Comparison of ENCODE assay signal across 6 cellular contexts in genomic region chr6:33343606-33343952, GRCh38. TPM values are rescaled to one million over a fixed set of nuclear protein-coding genes. Genes with fewer than 3 reads are reported as not detected.
DNase-seq lines count a peak whose midpoint lies in the region; ATAC-seq, FAIRE-seq and TF ChIP-seq lines count a peak whose summit lies in the region.
"Not testable (repeated sequence)": the region's sequence is repeated elsewhere in the genome, so short reads cannot be mapped to it uniquely, and the experiment has no call there.

No MANE protein-coding gene starts in this region.

- TF ChIP-seq EP300 in K562 (IDR thresholded peaks at IDR 0.05; ENCODE audit: low read length); transverse colon (IDR thresholded peaks at IDR 0.05; ENCODE audit: low read depth): not testable (repeated sequence)

- not testable (repeated sequence) for H3K9me3 ChIP-seq in CD8-positive, alpha-beta memory T cell (ENCODE audit: low read length); K562 (replicated peaks; ENCODE audit: control insufficient read depth, insufficient read depth, low read depth, low read length); transverse colon

- not testable (repeated sequence) for ATAC-seq in T-cell (replicated peaks in 1 of 4); K562; naive thymus-derived CD8-positive, alpha-beta T cell

- H3K4me1 ChIP-seq in CD8-positive, alpha-beta memory T cell (ENCODE audit: insufficient read depth, low read length) = peaks cover 35% of the 10 kb centered on the region
- H3K4me1 ChIP-seq in K562 (replicated peaks in 1 of 2; ENCODE audit: control insufficient read depth in 2 of 2, insufficient read depth in 2 of 2, low read length in 2 of 2) (peaks cover 5 to 12% of the 10 kb centered on the region in 2 experiments; a peak in 3 of 5 replicates), transverse colon (peaks cover 0 to 12% (median 9%) of the 10 kb centered on the region in 4 donors)

- H3K79me2 ChIP-seq in K562 (ENCODE audit: control insufficient read depth, insufficient read depth, low read length) = not testable (repeated sequence)

- CTCF ChIA-PET in CD8-positive, alpha-beta memory T cell (lab: Charles Lee) = interaction anchor here (0.7 to 4.1 kb wide), 11 partner anchors 26 to 329 kb away, joined by 3 to 52 read pairs (median 15); partner anchors contain the start of genes B3GALT4, RGL2, RPS18 and TAPBP
- CTCF ChIA-PET in T-cell (lab: Charles Lee) (interaction anchor here (0.6 to 3.0 kb wide), 13 partner anchors 25 to 896 kb away, joined by 3 to 40 read pairs (median 4); partner anchors contain the start of genes RGL2 (in 1 of the 2), RPS18 (in 1 of the 2), VPS52 (in 1 of the 2) and ZBTB22 (in 1 of the 2)), K562 (lab: Yijun Ruan, JAX; ENCODE audit: low intra/inter-chr PET ratio) (interaction anchor here (0.6 kb wide), 1 partner anchor 92 kb away, joined by 3 read pairs; no protein-coding TSS in a partner anchor)

- H3K4me1 Mint-ChIP-seq in CD8-positive, alpha-beta memory T cell = peaks cover 40 to 48% (median 43%) of the 10 kb centered on the region in 3 donors
- peaks cover 36 to 63% (median 53%) of the 10 kb centered on the region in 3 donors for H3K4me1 Mint-ChIP-seq in T-cell
- H3K4me1 Mint-ChIP-seq in activated T-cell treated with anti-CD3 and anti-CD28 coated beads, Interleukin-2, amount 50 U/mL, for 24 hours (ENCODE audit: low read depth) = peaks cover 22% of the 10 kb centered on the region
- H3K4me1 Mint-ChIP-seq in naive thymus-derived CD8-positive, alpha-beta T cell = peaks cover 26 to 59% (median 40%) of the 10 kb centered on the region in 4 donors

- not testable (repeated sequence) for H3K9ac ChIP-seq in K562 (ENCODE audit: insufficient read depth in 1 of 2, low read depth in 2 of 2, low read length in 2 of 2)

- 90% methylated on average over 7 of the region's 7 CpGs for WGBS in K562 (ENCODE audit: insufficient coverage, low coverage, missing lambda C conversion rate)
- WGBS in transverse colon (ENCODE audit: low coverage in 1 of 2), 2 donors = 81 to 89% methylated on average over 5 to 7 of the region's 7 CpGs

- H3K4me3 Mint-ChIP-seq in CD8-positive, alpha-beta memory T cell = peak overlapping the region; percentile 69 to 93 (median 85)
- peak overlapping the region; percentile 71 to 84 (median 73) for H3K4me3 Mint-ChIP-seq in T-cell
- peak overlapping the region; percentile 40 for H3K4me3 Mint-ChIP-seq in activated T-cell treated with anti-CD3 and anti-CD28 coated beads, Interleukin-2, amount 50 U/mL, for 24 hours
- H3K4me3 Mint-ChIP-seq in naive thymus-derived CD8-positive, alpha-beta T cell = peak overlapping the region; percentile 73 to 91 (median 84)

- H3K36me3 ChIP-seq in CD8-positive, alpha-beta memory T cell (ENCODE audit: insufficient read depth, low read length); K562 (ENCODE audit: control insufficient read depth, insufficient read depth, low read length); transverse colon: not testable (repeated sequence)

- DNase-seq in CD8-positive, alpha-beta memory T cell = peak in 1 of 5 donors; percentile 17
- DNase-seq in T-cell = peak in 4 of 34 experiments; percentile 26 to 60 (median 51)
- peak; percentile 38 for DNase-seq in activated T-cell treated with anti-CD3 and anti-CD28 coated beads, Interleukin-2, amount 50 U/mL, for 24 hours
- not testable (repeated sequence) for DNase-seq in K562 (ENCODE audit: extremely low read depth in 1 of 4, low spot score in 3 of 4); naive thymus-derived CD8-positive, alpha-beta T cell; transverse colon

- H4K20me1 ChIP-seq in K562 (replicated peaks; ENCODE audit: control insufficient read depth, insufficient read depth, low read length) = not testable (repeated sequence)

- TF ChIP-seq POLR2A in K562 (conservative IDR thresholded peaks at IDR 0.05); transverse colon (IDR thresholded peaks at IDR 0.05): not testable (repeated sequence)

- peak overlapping the region; percentile 43 for H3K27ac ChIP-seq in CD8-positive, alpha-beta memory T cell (ENCODE audit: low read depth, low read length)
- H3K27ac ChIP-seq in K562 (ENCODE audit: extremely low read depth, low read depth, low read length) = not testable (repeated sequence)
- H3K27ac ChIP-seq in transverse colon = peak overlapping the region; percentile 36 to 75 (median 61)

- H3K4me2 ChIP-seq in K562 (ENCODE audit: insufficient read depth, low read length) = not testable (repeated sequence)

- FAIRE-seq in K562 (lab: Jason Lieb, UNC) = not testable (repeated sequence)

- peak overlapping the region; percentile 85 to 99 (median 97) for H3K27ac Mint-ChIP-seq in CD8-positive, alpha-beta memory T cell
- peak overlapping the region; percentile 94 for H3K27ac Mint-ChIP-seq in T-cell
- H3K27ac Mint-ChIP-seq in activated T-cell treated with anti-CD3 and anti-CD28 coated beads, Interleukin-2, amount 50 U/mL, for 24 hours = peak overlapping the region; percentile 54
- H3K27ac Mint-ChIP-seq in naive thymus-derived CD8-positive, alpha-beta T cell = peak overlapping the region; percentile 91 to 99 (median 96)

- H3K4me3 ChIP-seq in CD8-positive, alpha-beta memory T cell (ENCODE audit: low read length); K562; transverse colon: not testable (repeated sequence)

- intact Hi-C loops in K562 (cut with micrococcal nuclease); transverse colon (cut with DNase I; ENCODE audit: low total_unique reads): not testable (repeated sequence)

- H2AFZ ChIP-seq in K562 (ENCODE audit: low read depth, low read length) = not testable (repeated sequence)

- not testable (repeated sequence) for H3K9me3 Mint-ChIP-seq in CD8-positive, alpha-beta memory T cell; T-cell; activated T-cell treated with anti-CD3 and anti-CD28 coated beads, Interleukin-2, amount 50 U/mL, for 24 hours; naive thymus-derived CD8-positive, alpha-beta T cell

- not testable (repeated sequence) for TF ChIP-seq RAD21 in K562 (CRISPR knock-in tag; conservative IDR thresholded peaks at IDR 0.05 in 1 of 2, IDR thresholded peaks at IDR 0.05 in 1 of 2)

- BruUV-seq in K562 (replicated peaks; lab: Mats Ljungman, UMichigan) = not testable (repeated sequence)

- POLR2A ChIA-PET in CD8-positive, alpha-beta memory T cell (lab: Charles Lee) = interaction anchor here (0.6 to 3.4 kb wide), 15 partner anchors 11 to 505 kb away, joined by 3 to 75 read pairs (median 8); partner anchors contain the start of genes B3GALT4, PFDN6, RGL2 and RPS18
- POLR2A ChIA-PET in T-cell (lab: Charles Lee) = interaction anchor here (0.6 to 1.2 kb wide), 10 partner anchors 20 to 236 kb away, joined by 3 to 6 read pairs (median 4); partner anchors contain the start of genes BAK1 (in 1 of the 2), RGL2 (in 1 of the 2) and ZBTB22 (in 1 of the 2)
- POLR2A ChIA-PET in K562 (lab: Yijun Ruan, JAX) = not testable (repeated sequence)
- POLR2A ChIA-PET in naive thymus-derived CD8-positive, alpha-beta T cell (lab: Charles Lee) = interaction anchor here (0.6 to 3.7 kb wide), 27 partner anchors 9 to 498 kb away, joined by 3 to 141 read pairs (median 12); partner anchors contain the start of genes B3GALT4, CUTA, HSD17B8 and KIFC1

- in situ Hi-C loops in K562 (cut with MboI); transverse colon (cut with MboI; ENCODE audit: low pct_ligation_motif_present in 1 of 4, low pct_unique_long_range_greater_than_20kb in 1 of 4, low sequenced_read_pairs in 3 of 4): not testable (repeated sequence)

- TF ChIP-seq CTCF in K562 (IDR thresholded peaks at IDR 0.05 in 2 of 3, conservative IDR thresholded peaks at IDR 0.05 in 1 of 3; ENCODE audit: insufficient read depth in 2 of 3, low read depth in 1 of 3, low read length in 3 of 3); transverse colon (IDR thresholded peaks at IDR 0.05): not testable (repeated sequence)

- not testable (repeated sequence) for H3K27me3 Mint-ChIP-seq in CD8-positive, alpha-beta memory T cell; T-cell; activated T-cell treated with anti-CD3 and anti-CD28 coated beads, Interleukin-2, amount 50 U/mL, for 24 hours; naive thymus-derived CD8-positive, alpha-beta T cell

- not testable (repeated sequence) for H3K27me3 ChIP-seq in CD8-positive, alpha-beta memory T cell (ENCODE audit: insufficient read depth, low read length, poor library complexity, severe bottlenecking); K562 (ENCODE audit: control insufficient read depth in 2 of 2, insufficient read depth in 2 of 2, low read length in 2 of 2); transverse colon

- not testable (repeated sequence) for H3K9me1 ChIP-seq in K562 (ENCODE audit: control insufficient read depth, insufficient read depth, low read length)

- H3K36me3 Mint-ChIP-seq in CD8-positive, alpha-beta memory T cell; T-cell; activated T-cell treated with anti-CD3 and anti-CD28 coated beads, Interleukin-2, amount 50 U/mL, for 24 hours (ENCODE audit: low read depth); naive thymus-derived CD8-positive, alpha-beta T cell: not testable (repeated sequence)

RNA-seq across cellular contexts. Expression of gene DAXX, which starts 20.8 kb away (rescaled TPM):
- total RNA-seq in CD8-positive, alpha-beta memory T cell = 100 to 1,000 TPM in 1 of 2 experiments, 10 to 100 TPM in 1; 88.2 to 106 TPM
- 152 TPM for polyA plus RNA-seq in CD8-positive, alpha-beta memory T cell
- 10 to 100 TPM; 36.3 to 91.4 (median 87.7) TPM for total RNA-seq in T-cell
- 51.6 and 76.0 TPM in 2 replicates for total RNA-seq in K562 (2011; cell fraction: chromatin; rRNA removed; ENCODE audit: low replicate concordance)
- 39.7 and 45.7 TPM in 2 replicates for total RNA-seq in K562 (2011; cell fraction: nucleolus; rRNA removed)
- total RNA-seq in K562 (2011; cell fraction: nucleoplasm; rRNA removed) = 38.2 and 40.6 TPM in 2 replicates
- 80.6 and 122 TPM in 2 replicates for total RNA-seq in K562 (2014; rRNA removed)
- 61.7 and 68.7 TPM in 2 replicates for total RNA-seq in K562 (2014; rRNA removed; fragmentation: Illumina TruSeq; extraction: Trizol)
- 59.9 and 66.6 TPM in 2 replicates for total RNA-seq in K562 (2015; rRNA removed; fragmentation: Illumina TruSeq; extraction: Trizol)
- 69.0 and 70.6 TPM in 2 replicates for total RNA-seq in K562 (2021)
- 22.8 and 32.4 TPM in 2 replicates for polyA plus RNA-seq in K562 (2011; rRNA removed)
- polyA plus RNA-seq in K562 (2011; cell fraction: cytosol; rRNA removed) = 19.5 and 25.8 TPM in 2 replicates
- polyA plus RNA-seq in K562 (2011; cell fraction: nucleus; rRNA removed) = 106 and 140 TPM in 2 replicates
- polyA plus RNA-seq in K562 (2012) = 73.3 and 129 TPM in 2 replicates
- polyA plus RNA-seq in K562 (2014; fragmentation: Illumina TruSeq; extraction: Trizol) = 101 and 104 TPM in 2 replicates
- 100 to 1,000 TPM in 1 of 2 experiments, 10 to 100 TPM in 1; 41.5 to 144 TPM for polyA plus RNA-seq in K562 (2014; fragmentation: Nextera tagmentation; extraction: Ambion mirVana)
- polyA plus RNA-seq in K562 (2014; rRNA removed) = 47.4 and 67.2 TPM in 2 replicates
- 11.5 and 12.0 TPM in 2 replicates for polyA minus RNA-seq in K562 (2011; rRNA and poly(A)+ RNA removed)
- polyA minus RNA-seq in K562 (2011; cell fraction: cytosol; rRNA and poly(A)+ RNA removed) = 17.0 and 19.9 TPM in 2 replicates
- polyA minus RNA-seq in K562 (2011; cell fraction: nucleus; rRNA and poly(A)+ RNA removed) = 34.1 and 35.5 TPM in 2 replicates
- 10 to 100 TPM; 88.0 to 88.1 TPM for total RNA-seq in naive thymus-derived CD8-positive, alpha-beta T cell
- 100 to 1,000 TPM in 1 of 3 donors, 10 to 100 TPM in 2; 77.5 to 132 (median 86.5) TPM for polyA plus RNA-seq in naive thymus-derived CD8-positive, alpha-beta T cell
- 100 to 1,000 TPM in 1 of 4 donors, 10 to 100 TPM in 3; 40.7 to 302 (median 52.6) TPM for total RNA-seq in transverse colon

RNA-seq across cellular contexts. Expression of gene ZBTB22, which starts 26.0 kb away (rescaled TPM):
- total RNA-seq in CD8-positive, alpha-beta memory T cell = 1 to 10 TPM; 6.9 to 7.8 TPM
- polyA plus RNA-seq in CD8-positive, alpha-beta memory T cell = 12.7 TPM
- total RNA-seq in T-cell = 10 to 100 TPM; 17.6 to 32.0 (median 26.3) TPM
- total RNA-seq in K562 (2011; cell fraction: chromatin; rRNA removed; ENCODE audit: low replicate concordance) = 8.2 and 25.6 TPM in 2 replicates
- 20.4 and 20.8 TPM in 2 replicates for total RNA-seq in K562 (2011; cell fraction: nucleolus; rRNA removed)
- 13.3 and 13.4 TPM in 2 replicates for total RNA-seq in K562 (2011; cell fraction: nucleoplasm; rRNA removed)
- 11.9 and 12.2 TPM in 2 replicates for total RNA-seq in K562 (2014; rRNA removed)
- total RNA-seq in K562 (2014; rRNA removed; fragmentation: Illumina TruSeq; extraction: Trizol) = 5.6 and 5.9 TPM in 2 replicates
- total RNA-seq in K562 (2015; rRNA removed; fragmentation: Illumina TruSeq; extraction: Trizol) = 8.2 and 8.4 TPM in 2 replicates
- 10.0 and 11.1 TPM in 2 replicates for total RNA-seq in K562 (2021)
- 5.8 and 9.4 TPM in 2 replicates for polyA plus RNA-seq in K562 (2011; rRNA removed)
- polyA plus RNA-seq in K562 (2011; cell fraction: cytosol; rRNA removed) = 9.0 and 12.6 TPM in 2 replicates
- polyA plus RNA-seq in K562 (2011; cell fraction: nucleus; rRNA removed) = 13.4 and 20.4 TPM in 2 replicates
- 9.5 and 11.3 TPM in 2 replicates for polyA plus RNA-seq in K562 (2012)
- 7.1 TPM in 2 replicates for polyA plus RNA-seq in K562 (2014; fragmentation: Illumina TruSeq; extraction: Trizol)
- polyA plus RNA-seq in K562 (2014; fragmentation: Nextera tagmentation; extraction: Ambion mirVana) = under 1 TPM; 0.21 to 0.30 TPM
- 8.7 and 10.3 TPM in 2 replicates for polyA plus RNA-seq in K562 (2014; rRNA removed)
- polyA minus RNA-seq in K562 (2011; rRNA and poly(A)+ RNA removed) = 7.1 and 7.7 TPM in 2 replicates
- polyA minus RNA-seq in K562 (2011; cell fraction: cytosol; rRNA and poly(A)+ RNA removed) = 6.3 and 7.0 TPM in 2 replicates
- polyA minus RNA-seq in K562 (2011; cell fraction: nucleus; rRNA and poly(A)+ RNA removed) = 11.4 and 12.3 TPM in 2 replicates
- 10 to 100 TPM; 29.7 to 33.6 TPM for total RNA-seq in naive thymus-derived CD8-positive, alpha-beta T cell
- polyA plus RNA-seq in naive thymus-derived CD8-positive, alpha-beta T cell = 10 to 100 TPM; 10.4 to 13.4 (median 10.7) TPM
- 10 to 100 TPM; 10.1 to 31.8 (median 17.2) TPM for total RNA-seq in transverse colon

RNA-seq across cellular contexts. Expression of gene TAPBP, which starts 29.7 kb away (rescaled TPM):
- total RNA-seq in CD8-positive, alpha-beta memory T cell = 100 to 1,000 TPM; 211 to 213 TPM
- 500 TPM for polyA plus RNA-seq in CD8-positive, alpha-beta memory T cell
- total RNA-seq in T-cell (100 to 1,000 TPM; 224 to 271 (median 254) TPM), K562 (2014; rRNA removed) (33.9 and 44.9 TPM in 2 replicates), K562 (2014; rRNA removed; fragmentation: Illumina TruSeq; extraction: Trizol) (10.4 and 11.9 TPM in 2 replicates), K562 (2015; rRNA removed; fragmentation: Illumina TruSeq; extraction: Trizol) (22.3 and 23.1 TPM in 2 replicates), K562 (2021) (73.4 and 74.0 TPM in 2 replicates), transverse colon (100 to 1,000 TPM; 175 to 423 (median 217) TPM)
- total RNA-seq in K562 (2011; cell fraction: chromatin; rRNA removed; ENCODE audit: low replicate concordance) = 73.3 and 139 TPM in 2 replicates
- total RNA-seq in K562 (2011; cell fraction: nucleolus; rRNA removed) = 101 and 121 TPM in 2 replicates
- 105 and 137 TPM in 2 replicates for total RNA-seq in K562 (2011; cell fraction: nucleoplasm; rRNA removed)
- polyA plus RNA-seq in K562 (2011; rRNA removed) (10.1 and 27.3 TPM in 2 replicates), K562 (2014; fragmentation: Illumina TruSeq; extraction: Trizol) (23.0 and 26.8 TPM in 2 replicates), K562 (2014; fragmentation: Nextera tagmentation; extraction: Ambion mirVana) (10 to 100 TPM in 1 of 2 experiments, 1 to 10 TPM in 1; 5.6 to 10.1 TPM), K562 (2014; rRNA removed) (30.6 and 38.5 TPM in 2 replicates)
- polyA plus RNA-seq in K562 (2011; cell fraction: cytosol; rRNA removed) = 16.7 and 26.5 TPM in 2 replicates
- 38.3 and 46.1 TPM in 2 replicates for polyA plus RNA-seq in K562 (2011; cell fraction: nucleus; rRNA removed)
- polyA plus RNA-seq in K562 (2012) = 29.5 and 50.0 TPM in 2 replicates
- 7.9 and 11.1 TPM in 2 replicates for polyA minus RNA-seq in K562 (2011; rRNA and poly(A)+ RNA removed)
- polyA minus RNA-seq in K562 (2011; cell fraction: cytosol; rRNA and poly(A)+ RNA removed) = 32.5 and 35.6 TPM in 2 replicates
- polyA minus RNA-seq in K562 (2011; cell fraction: nucleus; rRNA and poly(A)+ RNA removed) = 21.7 and 28.1 TPM in 2 replicates
- 100 to 1,000 TPM; 212 to 215 TPM for total RNA-seq in naive thymus-derived CD8-positive, alpha-beta T cell
- polyA plus RNA-seq in naive thymus-derived CD8-positive, alpha-beta T cell = 100 to 1,000 TPM; 259 to 372 (median 327) TPM

RNA-seq across cellular contexts. Expression of gene RGL2, which starts 44.8 kb away (rescaled TPM):
- total RNA-seq in CD8-positive, alpha-beta memory T cell = 10 to 100 TPM; 20.5 to 22.9 TPM
- 10.4 TPM for polyA plus RNA-seq in CD8-positive, alpha-beta memory T cell
- total RNA-seq in T-cell (10 to 100 TPM; 55.9 to 72.0 (median 66.0) TPM), K562 (2014; rRNA removed) (14.5 and 17.9 TPM in 2 replicates), K562 (2014; rRNA removed; fragmentation: Illumina TruSeq; extraction: Trizol) (11.8 and 14.6 TPM in 2 replicates), K562 (2015; rRNA removed; fragmentation: Illumina TruSeq; extraction: Trizol) (19.5 TPM in 2 replicates), K562 (2021) (43.0 and 54.6 TPM in 2 replicates), transverse colon (10 to 100 TPM; 21.3 to 70.3 (median 25.8) TPM)
- 218 and 476 TPM in 2 replicates for total RNA-seq in K562 (2011; cell fraction: chromatin; rRNA removed; ENCODE audit: low replicate concordance)
- total RNA-seq in K562 (2011; cell fraction: nucleolus; rRNA removed) = 277 and 305 TPM in 2 replicates
- 220 and 224 TPM in 2 replicates for total RNA-seq in K562 (2011; cell fraction: nucleoplasm; rRNA removed)
- polyA plus RNA-seq in K562 (2011; rRNA removed) (46.6 and 77.3 TPM in 2 replicates), K562 (2014; fragmentation: Illumina TruSeq; extraction: Trizol) (27.5 and 35.1 TPM in 2 replicates), K562 (2014; fragmentation: Nextera tagmentation; extraction: Ambion mirVana) (1 to 10 TPM; 1.8 to 3.3 TPM), K562 (2014; rRNA removed) (43.1 and 57.1 TPM in 2 replicates)
- 39.5 and 39.8 TPM in 2 replicates for polyA plus RNA-seq in K562 (2011; cell fraction: cytosol; rRNA removed)
- 710 and 718 TPM in 2 replicates for polyA plus RNA-seq in K562 (2011; cell fraction: nucleus; rRNA removed)
- 41.6 and 85.7 TPM in 2 replicates for polyA plus RNA-seq in K562 (2012)
- 21.7 and 27.1 TPM in 2 replicates for polyA minus RNA-seq in K562 (2011; rRNA and poly(A)+ RNA removed)
- polyA minus RNA-seq in K562 (2011; cell fraction: cytosol; rRNA and poly(A)+ RNA removed) = 13.8 and 17.8 TPM in 2 replicates
- 113 and 127 TPM in 2 replicates for polyA minus RNA-seq in K562 (2011; cell fraction: nucleus; rRNA and poly(A)+ RNA removed)
- 10 to 100 TPM; 60.3 to 66.4 TPM for total RNA-seq in naive thymus-derived CD8-positive, alpha-beta T cell
- polyA plus RNA-seq in naive thymus-derived CD8-positive, alpha-beta T cell = 1 to 10 TPM; 5.3 to 9.9 (median 7.0) TPM

RNA-seq across cellular contexts. Expression of gene KIFC1, which starts 48.0 kb away (rescaled TPM):
- 10 to 100 TPM; 51.6 to 52.7 TPM for total RNA-seq in CD8-positive, alpha-beta memory T cell
- polyA plus RNA-seq in CD8-positive, alpha-beta memory T cell = 0.39 TPM
- 1 to 10 TPM; 1.1 to 2.9 (median 1.8) TPM for total RNA-seq in T-cell
- total RNA-seq in K562 (2011; cell fraction: chromatin; rRNA removed; ENCODE audit: low replicate concordance) = 117 and 182 TPM in 2 replicates
- total RNA-seq in K562 (2011; cell fraction: nucleolus; rRNA removed) = 141 and 154 TPM in 2 replicates
- 113 and 129 TPM in 2 replicates for total RNA-seq in K562 (2011; cell fraction: nucleoplasm; rRNA removed)
- total RNA-seq in K562 (2014; rRNA removed) = 50.2 and 62.5 TPM in 2 replicates
- total RNA-seq in K562 (2014; rRNA removed; fragmentation: Illumina TruSeq; extraction: Trizol) = 38.6 and 42.3 TPM in 2 replicates
- 77.9 and 80.1 TPM in 2 replicates for total RNA-seq in K562 (2015; rRNA removed; fragmentation: Illumina TruSeq; extraction: Trizol)
- total RNA-seq in K562 (2021) = 79.2 and 85.6 TPM in 2 replicates
- polyA plus RNA-seq in K562 (2011; rRNA removed) = 95.2 and 103 TPM in 2 replicates
- 82.9 and 95.7 TPM in 2 replicates for polyA plus RNA-seq in K562 (2011; cell fraction: cytosol; rRNA removed)
- polyA plus RNA-seq in K562 (2011; cell fraction: nucleus; rRNA removed) = 255 and 308 TPM in 2 replicates
- polyA plus RNA-seq in K562 (2012) = 70.1 and 78.9 TPM in 2 replicates
- 76.9 and 82.7 TPM in 2 replicates for polyA plus RNA-seq in K562 (2014; fragmentation: Illumina TruSeq; extraction: Trizol)
- 1 to 10 TPM; 1.3 to 2.2 TPM for polyA plus RNA-seq in K562 (2014; fragmentation: Nextera tagmentation; extraction: Ambion mirVana)
- polyA plus RNA-seq in K562 (2014; rRNA removed) = 84.1 and 88.6 TPM in 2 replicates
- 91.4 and 99.3 TPM in 2 replicates for polyA minus RNA-seq in K562 (2011; rRNA and poly(A)+ RNA removed)
- polyA minus RNA-seq in K562 (2011; cell fraction: cytosol; rRNA and poly(A)+ RNA removed) = 43.1 and 48.8 TPM in 2 replicates
- 113 and 139 TPM in 2 replicates for polyA minus RNA-seq in K562 (2011; cell fraction: nucleus; rRNA and poly(A)+ RNA removed)
- total RNA-seq in naive thymus-derived CD8-positive, alpha-beta T cell = 1 to 10 TPM in 1 of 2 experiments, under 1 TPM in 1; 0.60 to 1.2 TPM
- under 1 TPM in 2 of 3 donors, not detected in 1; 0.26 to 0.46 TPM for polyA plus RNA-seq in naive thymus-derived CD8-positive, alpha-beta T cell
- 10 to 100 TPM in 1 of 4 donors, 1 to 10 TPM in 3; 2.6 to 51.5 (median 5.8) TPM for total RNA-seq in transverse colon
